In the genomic region with DNA sequence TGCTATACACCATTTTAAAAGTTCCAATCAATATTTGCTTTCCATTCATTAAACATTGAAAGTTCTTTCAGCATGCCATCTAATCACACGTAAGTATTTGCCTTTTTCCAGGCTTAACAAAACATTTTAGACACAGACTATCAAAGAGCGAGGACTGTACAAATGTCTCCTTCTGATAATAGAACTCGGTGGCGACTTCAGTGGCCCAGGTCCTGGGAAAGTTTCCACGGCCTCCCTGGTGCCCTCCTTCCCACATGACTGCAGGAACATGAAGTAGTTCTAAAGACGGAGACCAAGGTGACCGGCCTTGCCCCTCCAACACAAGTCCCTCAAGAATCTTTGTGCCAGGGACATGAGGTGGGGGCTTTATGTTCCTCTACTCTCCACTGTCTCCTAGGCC, we compare ENCODE assay signal across 22 cellular contexts.
DNase-seq lines count a peak whose midpoint lies in the region; ATAC-seq, FAIRE-seq and TF ChIP-seq lines count a peak whose summit lies in the region.
"Had no signal": no experiment of that assay in that cellular context is flagged by ENCODE, and none has a peak within 500 bp of the region (broad histone marks: within the 10 kb centered on the region; RNA-seq: fewer than 3 reads in every experiment).

No MANE protein-coding gene starts in this region.

- in situ Hi-C loops in HepG2 (cut with HindIII; ENCODE audit: extremely low pct_ligation_motif_present, low pct_unique_long_range_greater_than_20kb) = no loop called here

- H3K9me3 Mint-ChIP-seq in nephron progenitor cell = no peaks in the 10 kb centered on the region
- no peaks in the 10 kb centered on the region for H3K9me3 Mint-ChIP-seq in activated CD8-positive, alpha-beta T cell treated with anti-CD3 and anti-CD28 coated beads, Interleukin-2, amount 10 ng/mL, durations not matched to agents 7 days and 5 days (ENCODE audit: insufficient read depth)
- H3K9me3 Mint-ChIP-seq: CD4-positive, alpha-beta T cell; CD8-positive, alpha-beta T cell had no signal

- no peaks in the 10 kb centered on the region for H3K36me3 ChIP-seq in liver (ENCODE audit: control insufficient read depth in 4 of 4, insufficient read depth in 3 of 4, low read depth in 1 of 4, low read length in 3 of 4)
- no peaks in the 10 kb centered on the region for H3K36me3 ChIP-seq in HepG2 (replicated peaks in 1 of 2; ENCODE audit: control insufficient read depth in 1 of 2, insufficient read depth in 2 of 2, low read length in 2 of 2)
- no peaks in the 10 kb centered on the region for H3K36me3 ChIP-seq in stomach
- H3K36me3 ChIP-seq: BLaER1 treated with 17β-estradiol and CSF1 and Interleukin-3, amounts not matched to agents 10 nM and 100 nM had no signal

- TF ChIP-seq POLR2A in HepG2 (IDR thresholded peaks at IDR 0.05; ENCODE audit: insufficient read depth in 1 of 2, low read depth in 2 of 2, low read length in 2 of 2) = no peak
- TF ChIP-seq POLR2A in stomach (IDR thresholded peaks at IDR 0.05) = no peak

- DNase-seq in HepG2 (ENCODE audit: low spot score) (no peak), nephron progenitor cell (no peak), stomach (peak; percentile 80), SW 1271 (lab: John Stamatoyannopoulos, UW) (no peak)
- no peak for DNase-seq in activated CD8-positive, alpha-beta T cell treated with anti-CD3 and anti-CD28 coated beads, Interleukin-2, amount 10 ng/mL, durations not matched to agents 7 days and 5 days
- DNase-seq: AML-193; Caco-2; Calu3; CD4-positive, alpha-beta T cell; CD8-positive, alpha-beta T cell; DMS79 treated with DMSO at 0.1 percent for 48 hours; GF-D8 had no signal

- H3K4me3 ChIP-seq in liver (ENCODE audit: low read depth in 1 of 3, low read length in 3 of 3) = no peak overlapping the region
- H3K4me3 ChIP-seq in HepG2 (replicated peaks in 1 of 3; ENCODE audit: insufficient read depth in 1 of 3, low read depth in 2 of 3, low read length in 3 of 3) = no peak overlapping the region
- no peak overlapping the region for H3K4me3 ChIP-seq in stomach
- H3K4me3 ChIP-seq: A549; BLaER1 treated with 17β-estradiol and CSF1 and Interleukin-3, amounts not matched to agents 10 nM and 100 nM had no signal

- H3K36me3 Mint-ChIP-seq in nephron progenitor cell (ENCODE audit: low read depth) = no peaks in the 10 kb centered on the region
- no peaks in the 10 kb centered on the region for H3K36me3 Mint-ChIP-seq in activated CD8-positive, alpha-beta T cell treated with anti-CD3 and anti-CD28 coated beads, Interleukin-2, amount 10 ng/mL, durations not matched to agents 7 days and 5 days (ENCODE audit: low read depth)
- H3K36me3 Mint-ChIP-seq: CD8-positive, alpha-beta T cell had no signal

- H3K9ac ChIP-seq in liver (ENCODE audit: low read depth in 1 of 2, low read length in 2 of 2) (no peak overlapping the region), HepG2 (ENCODE audit: insufficient read depth, low read depth, low read length) (no peak overlapping the region)
- H3K9ac ChIP-seq: BLaER1 treated with 17β-estradiol and CSF1 and Interleukin-3, amounts not matched to agents 10 nM and 100 nM had no signal

- BruUV-seq in HepG2 (replicated peaks; lab: Mats Ljungman, UMichigan) = no TSS peak

- peaks cover 9% of the 10 kb centered on the region for H3K27me3 Mint-ChIP-seq in nephron progenitor cell (ENCODE audit: low read depth, poor library complexity)
- H3K27me3 Mint-ChIP-seq in activated CD8-positive, alpha-beta T cell treated with anti-CD3 and anti-CD28 coated beads, Interleukin-2, amount 10 ng/mL, durations not matched to agents 7 days and 5 days (ENCODE audit: low read depth) = peaks cover 10% of the 10 kb centered on the region

- peak overlapping the region; percentile 19 for H3K27ac Mint-ChIP-seq in nephron progenitor cell
- no peak overlapping the region for H3K27ac Mint-ChIP-seq in activated CD8-positive, alpha-beta T cell treated with anti-CD3 and anti-CD28 coated beads, Interleukin-2, amount 10 ng/mL, durations not matched to agents 7 days and 5 days
- H3K27ac Mint-ChIP-seq: B cell; CD4-positive, alpha-beta T cell; CD8-positive, alpha-beta T cell had no signal

- H3K27me3 ChIP-seq in liver (ENCODE audit: control insufficient read depth in 4 of 4, insufficient read depth in 4 of 4, low read length in 3 of 4) (no peaks in the 10 kb centered on the region), HepG2 (ENCODE audit: control insufficient read depth in 1 of 2, insufficient read depth in 2 of 2, low read length in 2 of 2) (peaks cover 0 to 4% of the 10 kb centered on the region in 2 experiments; a peak in 1 of 5 replicates), stomach (no peaks in the 10 kb centered on the region)
- H3K27me3 ChIP-seq: BLaER1 treated with 17β-estradiol and CSF1 and Interleukin-3, amounts not matched to agents 10 nM and 100 nM had no signal

- intact Hi-C loops in HepG2 (cut with micrococcal nuclease; ENCODE audit: unreplicated experiment) (loop anchor here (2.0 to 5.0 kb wide), 2 partner anchors 321 to 569 kb away; partner anchors contain the start of gene LRIG1), stomach (cut with DNase I; ENCODE audit: low total_unique reads) (no loop called here)

- H3K4me1 Mint-ChIP-seq in nephron progenitor cell = peaks cover 21% of the 10 kb centered on the region
- H3K4me1 Mint-ChIP-seq in activated CD8-positive, alpha-beta T cell treated with anti-CD3 and anti-CD28 coated beads, Interleukin-2, amount 10 ng/mL, durations not matched to agents 7 days and 5 days (ENCODE audit: low read depth) = no peaks in the 10 kb centered on the region
- H3K4me1 Mint-ChIP-seq: B cell had no signal

- H3K79me2 ChIP-seq in HepG2 (ENCODE audit: insufficient read depth, low read length) = no peaks in the 10 kb centered on the region

- TF ChIP-seq RAD21 in liver (IDR thresholded peaks at IDR 0.05) = no peak
- no peak for TF ChIP-seq RAD21 in HepG2 (CRISPR knock-in tag; IDR thresholded peaks at IDR 0.05)

- no peaks in the 10 kb centered on the region for H4K20me1 ChIP-seq in HepG2 (ENCODE audit: insufficient read depth, low read length)
- H4K20me1 ChIP-seq: BLaER1 treated with 17β-estradiol and CSF1 and Interleukin-3, amounts not matched to agents 10 nM and 100 nM had no signal

- WGBS in liver = 55% methylated on average over 7 of the region's 7 CpGs
- 30% methylated on average over 7 of the region's 7 CpGs for WGBS in HepG2 (ENCODE audit: low lambda C conversion rate)
- WGBS in stomach, 5 donors = 33 to 56% (median 52%) methylated on average over 7 of the region's 7 CpGs

- H3K4me3 Mint-ChIP-seq in nephron progenitor cell = no peak overlapping the region
- no peak overlapping the region for H3K4me3 Mint-ChIP-seq in activated CD8-positive, alpha-beta T cell treated with anti-CD3 and anti-CD28 coated beads, Interleukin-2, amount 10 ng/mL, durations not matched to agents 7 days and 5 days
- H3K4me3 Mint-ChIP-seq: B cell; CD4-positive, alpha-beta T cell; CD8-positive, alpha-beta T cell had no signal

- no peak overlapping the region; the same call in 1 of the 2 replicates for H3K4me2 ChIP-seq in HepG2 (ENCODE audit: low read depth, low read length)
- H3K4me2 ChIP-seq: A549; BLaER1 treated with 17β-estradiol and CSF1 and Interleukin-3, amounts not matched to agents 10 nM and 100 nM had no signal

- H3K9me3 ChIP-seq in liver (ENCODE audit: control insufficient read depth in 4 of 4, low read length in 3 of 4) = no peaks in the 10 kb centered on the region
- H3K9me3 ChIP-seq in HepG2 (ENCODE audit: low read length) = no peaks in the 10 kb centered on the region
- H3K9me3 ChIP-seq in stomach = no peaks in the 10 kb centered on the region
- H3K9me3 ChIP-seq: A549; BLaER1 treated with 17β-estradiol and CSF1 and Interleukin-3, amounts not matched to agents 10 nM and 100 nM; Caco-2 had no signal

- H3K4me1 ChIP-seq in liver (ENCODE audit: control insufficient read depth in 4 of 4, insufficient read depth in 4 of 4, low read length in 3 of 4) = peaks cover 19 to 51% (median 40%) of the 10 kb centered on the region in 4 donors
- peaks cover 62% of the 10 kb centered on the region for H3K4me1 ChIP-seq in HepG2 (ENCODE audit: insufficient read depth, low read length)
- H3K4me1 ChIP-seq in stomach = peaks cover 0 to 28% (median 21%) of the 10 kb centered on the region in 4 donors
- H3K4me1 ChIP-seq: A549, Caco-2 had no signal

- ATAC-seq in HepG2 = no peak
- ATAC-seq in activated CD8-positive, alpha-beta T cell treated with anti-CD3 and anti-CD28 coated beads, Interleukin-2, amount 10 ng/mL, durations not matched to agents 7 days and 5 days = no peak
- ATAC-seq: A549; CD8-positive, alpha-beta T cell had no signal

- TF ChIP-seq EP300 in HepG2 (IDR thresholded peaks at IDR 0.05; ENCODE audit: low read depth in 2 of 2, low read length in 2 of 2) = no peak
- no peak for TF ChIP-seq EP300 in HepG2 (CRISPR knock-in tag; IDR thresholded peaks at IDR 0.05; ENCODE audit: borderline replicate concordance)
- TF ChIP-seq EP300 in stomach (IDR thresholded peaks at IDR 0.05) = no peak

- no peak overlapping the region for H2AFZ ChIP-seq in HepG2 (ENCODE audit: low read length)

- H3K27ac ChIP-seq in liver (ENCODE audit: low read depth in 1 of 2, low read length in 2 of 2) (peak overlapping the region; percentile 66 to 79), HepG2 (ENCODE audit: extremely low read length, insufficient read depth, low read length) (no peak overlapping the region), stomach (peak overlapping the region in 4 of 5 donors; percentile 9 to 43 (median 26))
- H3K27ac ChIP-seq: 22Rv1; A549; BLaER1 treated with 17β-estradiol and CSF1 and Interleukin-3, amounts not matched to agents 10 nM and 100 nM; C4-2B had no signal

- CTCF ChIA-PET in HepG2 (lab: Yijun Ruan, JAX; ENCODE audit: low intra/inter-chr PET ratio, low total read pairs) = interaction anchor here (0.7 to 2.2 kb wide), 3 partner anchors 416 to 570 kb away, joined by 4 to 9 read pairs (median 4); no protein-coding TSS in a partner anchor
- CTCF ChIA-PET in activated CD8-positive, alpha-beta T cell treated with anti-CD3 and anti-CD28 coated beads, Interleukin-2, amount 10 ng/mL, durations not matched to agents 7 days and 5 days (lab: Charles Lee) = interaction anchor here (1.7 to 3.2 kb wide), 7 partner anchors 11 to 575 kb away, joined by 6 to 41 read pairs (median 10); no protein-coding TSS in a partner anchor

- POLR2A ChIA-PET in HepG2 (lab: Yijun Ruan, JAX) = interaction anchor here (1.1 kb wide), 1 partner anchor 14 kb away, joined by 4 read pairs; no protein-coding TSS in a partner anchor
- POLR2A ChIA-PET in activated CD8-positive, alpha-beta T cell treated with anti-CD3 and anti-CD28 coated beads, Interleukin-2, amount 10 ng/mL, durations not matched to agents 7 days and 5 days (lab: Charles Lee) = no interaction called here

- TF ChIP-seq CTCF in liver (IDR thresholded peaks at IDR 0.05; ENCODE audit: low read depth, low read length, missing input control) (no peak), HepG2 (CRISPR knock-in tag; IDR thresholded peaks at IDR 0.05) (no peak), nephron progenitor cell (IDR thresholded peaks at IDR 0.05) (no peak), stomach (IDR thresholded peaks at IDR 0.05) (no peak)

- no peak for FAIRE-seq in HepG2 (lab: Jason Lieb, UNC)
- FAIRE-seq: A549, D721Med, G401.6, GM12891, GM19239 had no signal

TF ChIP-seq in liver, 16 proteins besides CTCF, POLR2A, EP300 and RAD21 (continues in another document):
- TF ChIP-seq FOXA1 (IDR thresholded peaks at IDR 0.05) = no peak
- TF ChIP-seq RXRA (IDR thresholded peaks at IDR 0.05) = no peak

TF ChIP-seq in HepG2, 621 proteins besides CTCF, POLR2A, EP300 and RAD21 (continues in another document):
- TF ChIP-seq ZMYM4 (CRISPR knock-in tag; IDR thresholded peaks at IDR 0.05) (no peak), MEIS2 (CRISPR knock-in tag; IDR thresholded peaks at IDR 0.05) (no peak)
